20 cellular contexts compared by ENCODE assay signal in genomic region chr6:112744827-112745226, GRCh38.
DNase-seq lines count a peak whose midpoint lies in the region; FAIRE-seq and TF ChIP-seq lines count a peak whose summit lies in the region.
"Had no signal": no experiment of that assay in that cellular context is flagged by ENCODE, and none has a peak within 500 bp of the region (broad histone marks: within the 10 kb centered on the region; RNA-seq: fewer than 3 reads in every experiment).

No MANE protein-coding gene starts in this region.

- H3K4me3 Mint-ChIP-seq in progenitor cell of endocrine pancreas (ENCODE audit: low read depth) = no peak overlapping the region
- H3K4me3 Mint-ChIP-seq in activated CD4-positive, alpha-beta memory T cell treated with anti-CD3 and anti-CD28 coated beads for 36 hours = no peak overlapping the region
- H3K4me3 Mint-ChIP-seq: B cell, CD14-positive monocyte had no signal

- no peaks in the 10 kb centered on the region for H3K27me3 ChIP-seq in bronchial epithelial cell (ENCODE audit: control insufficient read depth, insufficient read depth, low read length)
- H3K27me3 ChIP-seq in iPS-20b (ENCODE audit: insufficient read depth, low read length) = no peaks in the 10 kb centered on the region
- H3K27me3 ChIP-seq: Peyer's patch had no signal

- POLR2A ChIA-PET in activated CD4-positive, alpha-beta memory T cell treated with anti-CD3 and anti-CD28 coated beads for 36 hours (lab: Charles Lee) = no interaction called here

- H3K9me3 Mint-ChIP-seq in progenitor cell of endocrine pancreas (ENCODE audit: low read depth) = no peaks in the 10 kb centered on the region
- H3K9me3 Mint-ChIP-seq in activated CD4-positive, alpha-beta memory T cell treated with anti-CD3 and anti-CD28 coated beads for 36 hours = no peaks in the 10 kb centered on the region

- peaks cover 19% of the 10 kb centered on the region; the same call in 1 of the 2 replicates for H3K4me1 ChIP-seq in iPS-20b (ENCODE audit: insufficient read depth, low read length)
- H3K4me1 ChIP-seq: Peyer's patch had no signal

- H3K4me1 Mint-ChIP-seq in progenitor cell of endocrine pancreas (ENCODE audit: low read depth) = no peaks in the 10 kb centered on the region
- no peaks in the 10 kb centered on the region for H3K4me1 Mint-ChIP-seq in activated CD4-positive, alpha-beta memory T cell treated with anti-CD3 and anti-CD28 coated beads for 36 hours (ENCODE audit: low read depth)
- H3K4me1 Mint-ChIP-seq: B cell, CD14-positive monocyte had no signal

- DNase-seq in AG09319 (ENCODE audit: extremely low read depth, low read depth) = peak; percentile 15
- DNase-seq in HCEC 1CT = peak; percentile 6
- DNase-seq in bronchial epithelial cell (ENCODE audit: low read depth) = peak; percentile 1
- DNase-seq in NCI-H1436 treated with DMSO at 0.1 percent for 48 hours (lab: John Stamatoyannopoulos, UW) = no peak
- DNase-seq in progenitor cell of endocrine pancreas (ENCODE audit: low spot score, unreplicated experiment) = no peak
- DNase-seq in NCI-H1105 (lab: John Stamatoyannopoulos, UW) = no peak
- DNase-seq in activated CD4-positive, alpha-beta memory T cell treated with anti-CD3 and anti-CD28 coated beads for 36 hours = no peak
- DNase-seq: 8988T, GDM1, KBM-7, NCI-H1092 treated with DMSO at 0.1 percent for 48 hours, NCI-H2081 treated with DMSO at 0.1 percent for 48 hours, NCI-H2171 treated with DMSO at 0.1 percent for 48 hours, NCI-H524 treated with DMSO at 0.1 percent for 48 hours, Peyer's patch had no signal

- FAIRE-seq in bronchial epithelial cell (lab: Jason Lieb, UNC) = no peak
- FAIRE-seq: H54, HepG2 had no signal

- CTCF ChIA-PET in activated CD4-positive, alpha-beta memory T cell treated with anti-CD3 and anti-CD28 coated beads for 36 hours (lab: Charles Lee) = no interaction called here

- peak overlapping the region; percentile 64 for H3K27ac ChIP-seq in iPS-20b (ENCODE audit: low read length)
- H3K27ac ChIP-seq: Peyer's patch had no signal

- H3K9me3 ChIP-seq in iPS-20b (ENCODE audit: insufficient read depth, low read depth, low read length) = no peaks in the 10 kb centered on the region
- H3K9me3 ChIP-seq: Peyer's patch had no signal

- H3K27me3 Mint-ChIP-seq in progenitor cell of endocrine pancreas = no peaks in the 10 kb centered on the region
- H3K27me3 Mint-ChIP-seq in activated CD4-positive, alpha-beta memory T cell treated with anti-CD3 and anti-CD28 coated beads for 36 hours = no peaks in the 10 kb centered on the region
- H3K27me3 Mint-ChIP-seq: B cell had no signal

- no peak overlapping the region for H3K9ac ChIP-seq in iPS-20b (ENCODE audit: low read depth, low read length)

- no peak overlapping the region for H3K27ac Mint-ChIP-seq in progenitor cell of endocrine pancreas
- H3K27ac Mint-ChIP-seq in activated CD4-positive, alpha-beta memory T cell treated with anti-CD3 and anti-CD28 coated beads for 36 hours = no peak overlapping the region
- H3K27ac Mint-ChIP-seq: B cell, CD14-positive monocyte had no signal

- H3K36me3 Mint-ChIP-seq in progenitor cell of endocrine pancreas (ENCODE audit: insufficient read depth) = no peaks in the 10 kb centered on the region
- H3K36me3 Mint-ChIP-seq in activated CD4-positive, alpha-beta memory T cell treated with anti-CD3 and anti-CD28 coated beads for 36 hours = no peaks in the 10 kb centered on the region
- H3K36me3 Mint-ChIP-seq: CD14-positive monocyte had no signal

- no peaks in the 10 kb centered on the region for H3K36me3 ChIP-seq in bronchial epithelial cell (ENCODE audit: control insufficient read depth, insufficient read depth, low read length)
- H3K36me3 ChIP-seq in iPS-20b (ENCODE audit: insufficient read depth, low read depth, low read length) = no peaks in the 10 kb centered on the region
- H3K36me3 ChIP-seq: Peyer's patch had no signal

- intact Hi-C loops in activated CD4-positive, alpha-beta memory T cell treated with anti-CD3 and anti-CD28 coated beads for 36 hours (cut with micrococcal nuclease) = no loop called here

- TF ChIP-seq CTCF in AG09319 (IDR thresholded peaks at IDR 0.05; ENCODE audit: low read depth, low read length) = no peak
- no peak for TF ChIP-seq CTCF in bronchial epithelial cell (IDR thresholded peaks at IDR 0.05; ENCODE audit: insufficient read depth, low read length, severe bottlenecking)
- no peak for TF ChIP-seq CTCF in progenitor cell of endocrine pancreas (IDR thresholded peaks at IDR 0.05; ENCODE audit: unreplicated experiment)

- H3K4me3 ChIP-seq in bronchial epithelial cell (ENCODE audit: low read depth, low read length) (no peak overlapping the region), iPS-20b (ENCODE audit: low read length) (no peak overlapping the region)
- H3K4me3 ChIP-seq: Peyer's patch had no signal

Comparison
In these comparisons a context has a peak if more than half of its experiments do, and no peak if none do; other contexts are left out.
1. DNase-seq: peak in AG09319 (single experiment), HCEC 1CT (single experiment) and bronchial epithelial cell (single experiment); none in NCI-H1436 treated with DMSO at 0.1 percent for 48 hours (single experiment), progenitor cell of endocrine pancreas (single experiment), NCI-H1105 (single experiment) and activated CD4-positive, alpha-beta memory T cell treated with anti-CD3 and anti-CD28 coated beads for 36 hours (single experiment).